9 cellular contexts compared by ENCODE assay signal in the genomic region with DNA sequence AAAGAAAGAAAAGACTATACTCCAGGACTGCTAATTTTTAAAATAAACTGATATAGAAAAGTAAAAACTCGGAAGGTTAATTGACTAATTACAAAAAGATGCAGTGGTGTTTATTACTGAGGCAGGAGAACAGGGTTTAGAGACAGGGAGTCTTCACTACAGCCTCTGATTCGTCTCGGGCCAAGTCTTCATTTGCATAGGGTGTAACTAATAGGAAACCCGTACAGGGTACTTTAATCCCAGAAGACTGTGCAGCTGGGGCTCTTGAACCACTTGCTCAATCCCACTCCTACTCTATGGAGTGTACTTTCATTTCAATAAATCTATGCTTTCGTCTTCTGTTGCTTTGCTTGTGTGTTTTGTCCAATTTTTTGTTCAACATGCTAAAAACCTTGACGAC. TPM values are rescaled to one million over a fixed set of nuclear protein-coding genes. Genes with fewer than 3 reads are reported as not detected.
DNase-seq lines count a peak whose midpoint lies in the region; ATAC-seq and TF ChIP-seq lines count a peak whose summit lies in the region.
"Had no signal": no experiment of that assay in that cellular context is flagged by ENCODE, and none has a peak within 500 bp of the region (broad histone marks: within the 10 kb centered on the region; RNA-seq: fewer than 3 reads in every experiment).

No MANE protein-coding gene starts in this region.

- H3K27me3 Mint-ChIP-seq in CD8-positive, alpha-beta T cell (ENCODE audit: low read depth), result no peaks in the 10 kb centered on the region
- no peaks in the 10 kb centered on the region for H3K27me3 Mint-ChIP-seq in endodermal cell (ENCODE audit: insufficient read depth)

- peaks cover 8% of the 10 kb centered on the region for H3K79me1 ChIP-seq in neuronal stem cell (ENCODE audit: low read depth, low read length)

- CTCF ChIA-PET in CD8-positive, alpha-beta T cell (lab: Charles Lee), result interaction anchor here (0.7 to 1.7 kb wide), 15 partner anchors 9 to 445 kb away, joined by 3 to 12 read pairs (median 5); no protein-coding TSS in a partner anchor

- H3K36me3 Mint-ChIP-seq in CD8-positive, alpha-beta T cell, result peaks cover 56% of the 10 kb centered on the region
- H3K36me3 Mint-ChIP-seq in endodermal cell (ENCODE audit: low read depth), result peaks cover 27% of the 10 kb centered on the region

- H3K4me2 ChIP-seq in neuronal stem cell (ENCODE audit: insufficient read depth, low read length, poor library complexity, severe bottlenecking), result no peak overlapping the region

- peaks cover 22% of the 10 kb centered on the region for H3K36me3 ChIP-seq in CD8-positive, alpha-beta T cell (ENCODE audit: insufficient read depth, low read length)
- H3K36me3 ChIP-seq in endodermal cell (ENCODE audit: control insufficient read depth, insufficient read depth, low read length), result peaks cover 52% of the 10 kb centered on the region
- peaks cover 12 to 54% of the 10 kb centered on the region in 2 donors for H3K36me3 ChIP-seq in neuronal stem cell (replicated peaks in 1 of 2; ENCODE audit: control insufficient read depth in 2 of 2, insufficient read depth in 2 of 2, low read length in 2 of 2)
- peaks cover 4% of the 10 kb centered on the region for H3K36me3 ChIP-seq in colonic mucosa

- no peak overlapping the region for H4K8ac ChIP-seq in neuronal stem cell (ENCODE audit: low read depth, low read length)

- no peak for TF ChIP-seq CTCF in CD8-positive, alpha-beta T cell (IDR thresholded peaks at IDR 0.05)
- TF ChIP-seq CTCF in endodermal cell (conservative IDR thresholded peaks at IDR 0.05), result no peak
- TF ChIP-seq CTCF in colonic mucosa (IDR thresholded peaks at IDR 0.05), result no peak

- H2BK120ac ChIP-seq in neuronal stem cell (ENCODE audit: low read depth, low read length), result no peak overlapping the region

- WGBS in endodermal cell (ENCODE audit: insufficient coverage in 1 of 2, insufficient read length in 1 of 2), 2 experiments, result 74 to 84% methylated on average over 6 of the region's 6 CpGs
- WGBS in neuronal stem cell (ENCODE audit: extremely low coverage in 2 of 2, insufficient read length in 2 of 2, insufficient replicate concordance in 1 of 2), 2 donors, result no CpG with 5 or more reads among the region's 6 CpGs

- POLR2A ChIA-PET in CD8-positive, alpha-beta T cell (lab: Charles Lee), result no interaction called here

- no peak overlapping the region for H2AK5ac ChIP-seq in neuronal stem cell (ENCODE audit: low read depth, low read length)

- no peak overlapping the region for H2BK12ac ChIP-seq in neuronal stem cell (ENCODE audit: low read length)

- H2BK5ac ChIP-seq in neuronal stem cell (ENCODE audit: low read length), result no peak overlapping the region

- no peaks in the 10 kb centered on the region for H3K9me3 ChIP-seq in CD8-positive, alpha-beta T cell (ENCODE audit: low read length)
- H3K9me3 ChIP-seq in endodermal cell (ENCODE audit: control insufficient read depth, low read length) (no peaks in the 10 kb centered on the region), neuronal stem cell (replicated peaks in 1 of 2; ENCODE audit: control insufficient read depth in 2 of 2, insufficient read depth in 1 of 2, low read depth in 1 of 2, low read length in 2 of 2) (no peaks in the 10 kb centered on the region), colonic mucosa (no peaks in the 10 kb centered on the region)

- no peak overlapping the region for H3K27ac ChIP-seq in CD8-positive, alpha-beta T cell (ENCODE audit: low read depth, low read length)
- no peak overlapping the region for H3K27ac ChIP-seq in endodermal cell (ENCODE audit: low read depth, low read length)
- no peak overlapping the region for H3K27ac ChIP-seq in neuronal stem cell (replicated peaks; ENCODE audit: low read length)
- no peak overlapping the region for H3K27ac ChIP-seq in colonic mucosa
- H3K27ac ChIP-seq: brain microvascular endothelial cell had no signal

- DNase-seq in CD8-positive, alpha-beta T cell, result no peak
- DNase-seq in NCI-H510A treated with DMSO at 0.1 percent for 48 hours (lab: John Stamatoyannopoulos, UW) (peak; percentile 27), endodermal cell (no peak), neuronal stem cell (ENCODE audit: low spot score) (no peak), colonic mucosa (no peak), activated gamma-delta T cell treated with Interleukin-2 at 50 U/mL for 16 hours (no peak)

- H3K14ac ChIP-seq in neuronal stem cell (ENCODE audit: low read length), result no peak overlapping the region

- intact Hi-C loops in CD8-positive, alpha-beta T cell (cut with DNase I, micrococcal nuclease), result loop anchor here (1.0 to 2.0 kb wide), 2 partner anchors 94 to 143 kb away; no protein-coding TSS in a partner anchor
- intact Hi-C loops in colonic mucosa (cut with DNase I), result no loop called here

- H3K18ac ChIP-seq in neuronal stem cell (ENCODE audit: low read length), result no peak overlapping the region

- peaks cover 6% of the 10 kb centered on the region for H3K4me1 ChIP-seq in CD8-positive, alpha-beta T cell (ENCODE audit: insufficient read depth, low read length)
- H3K4me1 ChIP-seq in endodermal cell (ENCODE audit: control insufficient read depth, insufficient read depth, low read length), result no peaks in the 10 kb centered on the region
- no peaks in the 10 kb centered on the region for H3K4me1 ChIP-seq in neuronal stem cell (ENCODE audit: control insufficient read depth in 2 of 2, insufficient read depth in 1 of 2, low read depth in 1 of 2, low read length in 2 of 2)
- no peaks in the 10 kb centered on the region for H3K4me1 ChIP-seq in colonic mucosa

- H3K4ac ChIP-seq in neuronal stem cell (ENCODE audit: low read length), result no peak overlapping the region

- H3K27ac Mint-ChIP-seq in CD8-positive, alpha-beta T cell, result peak overlapping the region; percentile 45
- no peak overlapping the region for H3K27ac Mint-ChIP-seq in endodermal cell

- H3K27me3 ChIP-seq in CD8-positive, alpha-beta T cell (ENCODE audit: insufficient read depth, low read length), result no peaks in the 10 kb centered on the region
- no peaks in the 10 kb centered on the region for H3K27me3 ChIP-seq in endodermal cell (ENCODE audit: control insufficient read depth, insufficient read depth, low read length, poor library complexity, severe bottlenecking)
- no peaks in the 10 kb centered on the region for H3K27me3 ChIP-seq in neuronal stem cell (ENCODE audit: control insufficient read depth in 3 of 3, insufficient read depth in 3 of 3, low read depth in 1 of 3, low read length in 3 of 3)
- H3K27me3 ChIP-seq in colonic mucosa, result no peaks in the 10 kb centered on the region
- H3K27me3 ChIP-seq: brain microvascular endothelial cell had no signal

- peak overlapping the region; percentile 39 for H3K4me3 Mint-ChIP-seq in CD8-positive, alpha-beta T cell
- no peak overlapping the region for H3K4me3 Mint-ChIP-seq in endodermal cell

- no peak overlapping the region for H2BK15ac ChIP-seq in neuronal stem cell (ENCODE audit: low read length)

- no peak overlapping the region for H4K91ac ChIP-seq in neuronal stem cell (ENCODE audit: low read depth, low read length, poor library complexity)

- H3K4me1 Mint-ChIP-seq in CD8-positive, alpha-beta T cell (ENCODE audit: low read depth), result peaks cover 14% of the 10 kb centered on the region
- peaks cover 3% of the 10 kb centered on the region for H3K4me1 Mint-ChIP-seq in endodermal cell

- no peaks in the 10 kb centered on the region for H3K9me3 Mint-ChIP-seq in CD8-positive, alpha-beta T cell
- no peaks in the 10 kb centered on the region for H3K9me3 Mint-ChIP-seq in endodermal cell

- H3K23ac ChIP-seq in neuronal stem cell (ENCODE audit: low read depth, low read length, poor library complexity), result no peak overlapping the region

- no peak for ATAC-seq in CD8-positive, alpha-beta T cell
- ATAC-seq in HG02870 (IDR thresholded peaks at IDR 0.05; ENCODE audit: unreplicated experiment), result no peak
- ATAC-seq in GM18517 (IDR thresholded peaks at IDR 0.05; ENCODE audit: unreplicated experiment), result no peak

- H3K9ac ChIP-seq in endodermal cell (ENCODE audit: extremely low read depth, low read length, poor library complexity, severe bottlenecking), result peak overlapping the region; percentile 28
- H3K9ac ChIP-seq in neuronal stem cell (ENCODE audit: low read depth, low read length, poor library complexity), result no peak overlapping the region
- no peak overlapping the region for H3K9ac ChIP-seq in colonic mucosa (ENCODE audit: low read depth in 2 of 2, low read length in 2 of 2)

- no peak overlapping the region for H3K4me3 ChIP-seq in CD8-positive, alpha-beta T cell (ENCODE audit: low read depth, low read length)
- H3K4me3 ChIP-seq in endodermal cell (ENCODE audit: low read length), result no peak overlapping the region
- no peak overlapping the region for H3K4me3 ChIP-seq in neuronal stem cell (ENCODE audit: low read length in 2 of 2)
- H3K4me3 ChIP-seq in colonic mucosa, result no peak overlapping the region

- peak overlapping the region; percentile 11 for H2AFZ ChIP-seq in neuronal stem cell (ENCODE audit: low read length)

RNA-seq across cellular contexts. Expression of gene SDHB, which starts 8.2 kb away (rescaled TPM):
- 10 to 100 TPM; 66.2 to 71.8 TPM for total RNA-seq in CD8-positive, alpha-beta T cell
- total RNA-seq in endodermal cell (10 to 100 TPM; 68.5 to 75.2 TPM), colonic mucosa (100 to 1,000 TPM; 208 to 229 TPM)
- 91.8 TPM for polyA plus RNA-seq in endodermal cell (2013, experiment 1 of 2)
- polyA plus RNA-seq in endodermal cell (2013, experiment 2 of 2), result 94.9 TPM
- 64.9 TPM for polyA plus RNA-seq in neuronal stem cell (2013, experiment 1 of 2)
- polyA plus RNA-seq in neuronal stem cell (2013, experiment 2 of 2), result 62.5 TPM

RNA-seq across cellular contexts. Expression of gene ATP13A2, which starts 33.9 kb away (rescaled TPM):
- 10 to 100 TPM; 23.4 to 24.2 TPM for total RNA-seq in CD8-positive, alpha-beta T cell
- 10 to 100 TPM; 69.4 to 82.6 TPM for total RNA-seq in endodermal cell
- polyA plus RNA-seq in endodermal cell (2013, experiment 1 of 2), result 46.1 TPM
- polyA plus RNA-seq in endodermal cell (2013, experiment 2 of 2), result 39.7 TPM
- 32.6 TPM for polyA plus RNA-seq in neuronal stem cell (2013, experiment 1 of 2)
- polyA plus RNA-seq in neuronal stem cell (2013, experiment 2 of 2), result 31.1 TPM
- total RNA-seq in colonic mucosa, result 100 to 1,000 TPM in 1 of 2 donors, 10 to 100 TPM in 1; 55.3 to 111 TPM
